11 cellular contexts compared by ENCODE assay signal in genomic region chrX:104432321-104432720, GRCh38.
"Had no signal": no experiment of that assay in that cellular context is flagged by ENCODE, and none has a peak within 500 bp of the region (broad histone marks: within the 10 kb centered on the region; RNA-seq: fewer than 3 reads in every experiment).

No MANE protein-coding gene starts in this region.

- ATAC-seq: heart left ventricle; naive thymus-derived CD4-positive, alpha-beta T cell; stimulated activated effector memory CD8-positive, alpha-beta T cell treated with anti-CD3 and anti-CD28 coated beads, Interleukin-12 subunit alpha, Interleukin-12 subunit beta, amount 100 ng/mL, for 72 hours had no signal

- FAIRE-seq: frontal cortex had no signal

- DNase-seq: activated CD4-positive, alpha-beta T cell treated with anti-CD3 and anti-CD28 coated beads, Interleukin-2, amount 50 U/mL, for 48 hours; activated CD4-positive, CD25-positive, alpha-beta regulatory T cell treated with anti-CD3 and anti-CD28 coated beads, Interleukin-2, amount 50 U/mL, for 72 hours; activated gamma-delta T cell; activated T-cell treated with anti-CD3 and anti-CD28 coated beads, Interleukin-2, amount 50 U/mL, for 48 hours; heart left ventricle; islet precursor cell; naive thymus-derived CD4-positive, alpha-beta T cell; T-helper 2 cell; tibial artery had no signal
